ENCODE assay signal across 26 cellular contexts in genomic region chr4:8550691-8551090, GRCh38. TPM values are rescaled to one million over a fixed set of nuclear protein-coding genes. Genes with fewer than 3 reads are reported as not detected.
"Had no signal": no experiment of that assay in that cellular context is flagged by ENCODE, and none has a peak within 500 bp of the region (broad histone marks: within the 10 kb centered on the region; RNA-seq: fewer than 3 reads in every experiment).

No MANE protein-coding gene starts in this region.

- H3K4me1 ChIP-seq: adrenal gland, breast epithelium had no signal

- H3K9me3 ChIP-seq: adrenal gland, breast epithelium, SJSA1 had no signal

- H3K4me3 ChIP-seq: adrenal gland, breast epithelium, K562, SJSA1 had no signal

- H3K27ac ChIP-seq: adrenal gland, breast epithelium, SJSA1 had no signal

- ATAC-seq: activated T-cell treated with anti-CD3 and anti-CD28 coated beads, Interleukin-2, amount 50 U/mL, for 4 hours; K562; T-helper 17 cell had no signal

- H3K36me3 ChIP-seq: adrenal gland, breast epithelium, SJSA1 had no signal

- DNase-seq: activated B cell treated with CpG ODN at 0.5 μM for 24 hours; activated CD4-positive, alpha-beta memory T cell treated with anti-CD3 and anti-CD28 coated beads for 36 hours; activated CD4-positive, alpha-beta T cell treated with anti-CD3 and anti-CD28 coated beads for 1 hour; activated CD4-positive, alpha-beta T cell treated with anti-CD3 and anti-CD28 coated beads, Interleukin-2, amount 10 ng/mL, durations not matched to agents 24 days and 14 days; activated CD8-positive, alpha-beta memory T cell treated with anti-CD3 and anti-CD28 coated beads for 24 hours; activated effector memory CD4-positive, alpha-beta T cell treated with anti-CD3 and anti-CD28 coated beads, Interleukin-2, amount 50 U/mL, for 16 hours; activated naive CD4-positive, alpha-beta T cell treated with anti-CD3 and anti-CD28 coated beads, Interleukin-2, amount 10 ng/mL, durations not matched to agents 7 days and 5 days; activated naive CD8-positive, alpha-beta T cell treated with anti-CD3 and anti-CD28 coated beads, Interleukin-2, amount 10 ng/mL, durations not matched to agents 7 days and 5 days; activated T-cell treated with anti-CD3 and anti-CD28 coated beads, Interleukin-2, amount 50 U/mL, for 4 hours; anterior cingulate cortex; central memory CD4-positive, alpha-beta T cell; Karpas-422; MM.1S; NCI-H1105; NCI-H1436; NCI-H1694 treated with DMSO at 0.1 percent for 48 hours; NCI-H2081; NCI-H510A treated with DMSO at 0.1 percent for 48 hours; NCI-H69; SHP77; T-helper 17 cell; T-helper 9 cell had no signal

- H3K27me3 ChIP-seq: adrenal gland, breast epithelium, SJSA1 had no signal

RNA-seq across cellular contexts. Expression of gene GPR78, which starts 29.5 kb away (rescaled TPM):
- total RNA-seq: activated B cell treated with CpG ODN at 0.5 μM for 24 hours; activated CD4-positive, alpha-beta memory T cell treated with anti-CD3 and anti-CD28 coated beads for 36 hours; activated CD4-positive, alpha-beta T cell treated with anti-CD3 and anti-CD28 coated beads, Interleukin-2, amount 10 ng/mL, durations not matched to agents 24 days and 14 days; activated naive CD8-positive, alpha-beta T cell treated with anti-CD3 and anti-CD28 coated beads, Interleukin-2, amount 10 ng/mL, durations not matched to agents 7 days and 5 days; activated T-cell treated with anti-CD3 and anti-CD28 coated beads, Interleukin-2, amount 50 U/mL, for 4 hours; T-helper 17 cell had no signal

RNA-seq across cellular contexts. Expression of gene CPZ, which starts 41.9 kb away (rescaled TPM):
- total RNA-seq: activated B cell treated with CpG ODN at 0.5 μM for 24 hours; activated CD4-positive, alpha-beta memory T cell treated with anti-CD3 and anti-CD28 coated beads for 36 hours; activated CD4-positive, alpha-beta T cell treated with anti-CD3 and anti-CD28 coated beads, Interleukin-2, amount 10 ng/mL, durations not matched to agents 24 days and 14 days; activated naive CD8-positive, alpha-beta T cell treated with anti-CD3 and anti-CD28 coated beads, Interleukin-2, amount 10 ng/mL, durations not matched to agents 7 days and 5 days; activated T-cell treated with anti-CD3 and anti-CD28 coated beads, Interleukin-2, amount 50 U/mL, for 4 hours; T-helper 17 cell had no signal
